ENCODE assay signal across 19 cellular contexts in the genomic region with DNA sequence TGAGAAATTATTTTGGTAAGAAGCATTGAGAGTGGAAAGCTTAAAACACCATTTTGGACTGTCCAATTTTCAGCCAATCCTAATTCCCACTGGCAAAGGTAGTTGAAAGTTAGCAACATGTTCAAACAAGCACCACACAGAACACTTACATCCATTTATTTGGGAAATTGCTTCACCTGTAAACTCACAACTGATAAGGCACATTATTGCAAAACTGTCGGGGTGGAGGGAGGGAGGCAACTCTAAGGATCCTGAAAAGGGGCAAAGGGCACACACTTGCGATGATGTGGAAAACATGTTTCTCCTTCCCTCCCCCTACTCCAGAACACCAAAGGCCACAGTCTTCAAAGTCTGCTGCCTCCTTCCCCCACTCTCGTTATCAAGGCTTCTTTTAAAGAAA. TPM values are rescaled to one million over a fixed set of nuclear protein-coding genes. Genes with fewer than 3 reads are reported as not detected.
A peak's percentile ranks its signal among the peaks of the same experiment; 100 is the strongest.
DNase-seq lines count a peak whose midpoint lies in the region; ATAC-seq, FAIRE-seq and TF ChIP-seq lines count a peak whose summit lies in the region.
"Had no signal": no experiment of that assay in that cellular context is flagged by ENCODE, and none has a peak within 500 bp of the region (broad histone marks: within the 10 kb centered on the region; RNA-seq: fewer than 3 reads in every experiment).

No MANE protein-coding gene starts in this region.

- 21 to 34% methylated on average over 3 of the region's 3 CpGs for WGBS in body of pancreas, 2 donors
- WGBS in pancreas, 2 donors = 30 to 33% methylated on average over 3 of the region's 3 CpGs

- no TSS peak for BruUV-seq in Calu3 (replicated peaks; lab: Mats Ljungman, UMichigan)

- H3K27me3 ChIP-seq in body of pancreas = no peaks in the 10 kb centered on the region
- H3K27me3 ChIP-seq in pancreas = no peaks in the 10 kb centered on the region

- peak; percentile 27 for ATAC-seq in body of pancreas
- ATAC-seq in left lobe of liver = peak; percentile 83
- peak; percentile 28 to 67 (median 48) for ATAC-seq in pancreas
- no peak for ATAC-seq in HG02970 (IDR thresholded peaks at IDR 0.05; ENCODE audit: low FRiP score, unreplicated experiment)

- no peak for DNase-seq in Calu3
- peak in 1 of 4 donors; percentile 31 for DNase-seq in body of pancreas
- DNase-seq in left lobe of liver (ENCODE audit: low spot score) = no peak
- no peak for DNase-seq in pancreas
- no peak for DNase-seq in frontal cortex (ENCODE audit: low spot score in 2 of 2)
- no peak for DNase-seq in stimulated activated CD4-positive, alpha-beta T cell treated with anti-CD3 and anti-CD28 coated beads, Interleukin-15, amount 100 ng/mL, for 24 hours
- DNase-seq in NCI-H2171 treated with DMSO at 0.1 percent for 48 hours (lab: John Stamatoyannopoulos, UW) = no peak
- DNase-seq: HFFc6; NCI-H1092 treated with DMSO at 0.1 percent for 48 hours; NCI-H2081; NCI-H446 treated with DMSO at 0.1 percent for 48 hours; NK-92 treated with Interleukin-12 subunit alpha and Interleukin-12 subunit beta, amount 100 ng/mL, for 24 hours; Right ventricle myocardium superior had no signal

- no peaks in the 10 kb centered on the region for H3K4me1 Mint-ChIP-seq in Calu3 (ENCODE audit: low read depth, unreplicated experiment)
- H3K4me1 Mint-ChIP-seq: B cell had no signal

- H3K27ac ChIP-seq in body of pancreas (no peak overlapping the region), pancreas (no peak overlapping the region)

- peak overlapping the region; percentile 20 for H3K27ac Mint-ChIP-seq in Calu3 (ENCODE audit: unreplicated experiment)
- H3K27ac Mint-ChIP-seq: B cell, HFFc6 had no signal

- CTCF ChIA-PET in Calu3 (lab: Charles Lee) = no interaction called here

- H3K9me3 Mint-ChIP-seq in Calu3 (ENCODE audit: low read depth, unreplicated experiment) = no peaks in the 10 kb centered on the region
- H3K9me3 Mint-ChIP-seq: HFFc6 had no signal

- H3K27me3 Mint-ChIP-seq in Calu3 (ENCODE audit: unreplicated experiment) = no peaks in the 10 kb centered on the region
- H3K27me3 Mint-ChIP-seq: B cell had no signal

- no peak overlapping the region for H3K4me3 Mint-ChIP-seq in Calu3 (ENCODE audit: low read depth, unreplicated experiment)
- H3K4me3 Mint-ChIP-seq: B cell, HFFc6 had no signal

- intact Hi-C loops in Calu3 (cut with micrococcal nuclease; ENCODE audit: unreplicated experiment) = no loop called here
- intact Hi-C loops in body of pancreas (cut with DNase I) = no loop called here
- intact Hi-C loops in pancreas (cut with DNase I) = no loop called here

- H3K9me3 ChIP-seq in body of pancreas = no peaks in the 10 kb centered on the region
- H3K9me3 ChIP-seq in pancreas = no peaks in the 10 kb centered on the region

- H3K4me1 ChIP-seq in body of pancreas (peaks cover 11% of the 10 kb centered on the region), pancreas (peaks cover 0 to 4% (median 0%) of the 10 kb centered on the region in 3 donors)

- no peak for TF ChIP-seq CTCF in Calu3 (IDR thresholded peaks at IDR 0.05; ENCODE audit: unreplicated experiment)
- TF ChIP-seq CTCF in body of pancreas (IDR thresholded peaks at IDR 0.05) = no peak
- no peak for TF ChIP-seq CTCF in pancreas (IDR thresholded peaks at IDR 0.05)

- peaks cover 88% of the 10 kb centered on the region for H3K36me3 Mint-ChIP-seq in Calu3 (ENCODE audit: insufficient read depth, unreplicated experiment)

- TF ChIP-seq POLR2A in body of pancreas (IDR thresholded peaks at IDR 0.05) = no peak

- H3K36me3 ChIP-seq in body of pancreas (replicated peaks in 1 of 2; ENCODE audit: insufficient read depth in 1 of 2, low read depth in 2 of 2) (peaks cover 0 to 9% of the 10 kb centered on the region in 2 donors), pancreas (peaks cover 0 to 19% (median 4%) of the 10 kb centered on the region in 3 donors)

- FAIRE-seq in pancreas (lab: Jason Lieb, UNC) = no peak
- no peak for FAIRE-seq in frontal cortex (lab: Jason Lieb, UNC)
- FAIRE-seq: G401.6, GM18507, H54, HTR-8/SVneo had no signal

- H3K4me3 ChIP-seq in body of pancreas (no peak overlapping the region), pancreas (no peak overlapping the region)

RNA-seq across cellular contexts. Expression of a gene that starts 9.4 kb away (rescaled TPM):
- total RNA-seq in Calu3 (2022) (53.6 and 57.5 TPM in 2 replicates), body of pancreas (1 to 10 TPM; 7.6 to 9.3 TPM), left lobe of liver (18.5 TPM), pancreas (10 to 100 TPM in 1 of 6 donors, 1 to 10 TPM in 5; 5.4 to 10.6 (median 6.5) TPM), frontal cortex (10.2 TPM)
- 1 to 10 TPM; 4.6 to 6.9 TPM for polyA plus RNA-seq in pancreas
